ENCODE assay signal across 14 cellular contexts in the genomic region with DNA sequence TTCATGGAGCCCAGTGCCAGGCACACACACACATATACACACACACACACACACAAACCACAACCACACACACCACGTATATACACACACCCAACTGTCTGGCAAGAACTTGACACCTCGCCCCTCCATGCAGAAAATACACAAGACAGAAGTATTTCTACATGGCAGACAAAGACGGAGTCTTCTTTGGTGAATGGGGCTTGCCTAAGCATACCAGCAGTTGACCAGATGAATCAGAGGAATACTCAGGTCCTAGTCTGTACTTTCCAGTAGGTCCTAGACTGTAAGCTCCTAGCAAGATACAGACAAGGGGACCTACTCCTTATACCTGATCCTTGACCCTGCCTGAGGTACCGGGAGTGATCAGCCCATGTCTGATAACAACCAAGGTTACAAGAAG.
DNase-seq lines count a peak whose midpoint lies in the region; ATAC-seq, FAIRE-seq and TF ChIP-seq lines count a peak whose summit lies in the region.
"Had no signal": no experiment of that assay in that cellular context is flagged by ENCODE, and none has a peak within 500 bp of the region (broad histone marks: within the 10 kb centered on the region; RNA-seq: fewer than 3 reads in every experiment).

No MANE protein-coding gene starts in this region.

- H4K5ac ChIP-seq in IMR-90 (ENCODE audit: low read depth, low read length), result no peak overlapping the region

- H2BK5ac ChIP-seq in IMR-90 (ENCODE audit: low read depth, low read length, poor library complexity, severe bottlenecking), result no peak overlapping the region

- H3K4me2 ChIP-seq in IMR-90 (ENCODE audit: low read depth, low read length), result no peak overlapping the region
- H3K4me2 ChIP-seq in astrocyte (ENCODE audit: low read length), result peak overlapping the region; percentile 38

- H3K4ac ChIP-seq in IMR-90 (ENCODE audit: low read depth, low read length), result peak overlapping the region; percentile 15; the same call in 1 of the 2 replicates

- peak overlapping the region; percentile 70 for H3K27ac Mint-ChIP-seq in astrocyte (ENCODE audit: unreplicated experiment)
- H3K27ac Mint-ChIP-seq: B cell; stimulated activated naive CD8-positive, alpha-beta T cell treated with anti-CD3 and anti-CD28 coated beads, Interleukin-15, amount 100 ng/mL, for 72 hours; T-helper 1 cell treated with Interleukin-12 subunit alpha and Interleukin-12 subunit beta and Interleukin-4 antibody, amounts not matched to agents 30 μg/mL and 1 μg/mL, for 36 hours had no signal

- no peak overlapping the region for H4K91ac ChIP-seq in IMR-90 (ENCODE audit: insufficient read depth, low read depth, low read length)

- peak overlapping the region; percentile 36 for H2AK5ac ChIP-seq in IMR-90 (ENCODE audit: low read depth, low read length)

- H3K27ac ChIP-seq in IMR-90 (ENCODE audit: insufficient read depth, low read length) (no peak overlapping the region), astrocyte (ENCODE audit: low read depth, low read length) (no peak overlapping the region), skeletal muscle tissue (ENCODE audit: low read depth, low read length) (peak overlapping the region; percentile 9)

- no peak overlapping the region for H3K56ac ChIP-seq in IMR-90 (ENCODE audit: extremely low read depth, insufficient read depth, low read length)

- no peak overlapping the region for H2BK120ac ChIP-seq in IMR-90 (ENCODE audit: low read depth, low read length)

- H3K18ac ChIP-seq in IMR-90 (ENCODE audit: low read depth, low read length), result no peak overlapping the region

- BruUV-seq in IMR-90 (replicated peaks; lab: Mats Ljungman, UMichigan), result no TSS peak

- H3K9me3 Mint-ChIP-seq in astrocyte (ENCODE audit: unreplicated experiment), result no peaks in the 10 kb centered on the region
- H3K9me3 Mint-ChIP-seq: stimulated activated naive CD8-positive, alpha-beta T cell treated with anti-CD3 and anti-CD28 coated beads, Interleukin-15, amount 100 ng/mL, for 72 hours; T-helper 1 cell treated with Interleukin-12 subunit alpha and Interleukin-12 subunit beta and Interleukin-4 antibody, amounts not matched to agents 30 μg/mL and 1 μg/mL, for 36 hours had no signal

- no peak for FAIRE-seq in astrocyte (lab: Jason Lieb, UNC)

- TF ChIP-seq CTCF in IMR-90 (conservative IDR thresholded peaks at IDR 0.05; ENCODE audit: low read depth, low read length) (no peak), astrocyte (IDR thresholded peaks at IDR 0.05; ENCODE audit: insufficient read depth, low read depth, low read length) (no peak), fibroblast of pulmonary artery (IDR thresholded peaks at IDR 0.05; ENCODE audit: low read length, missing control alignments) (no peak), BE2C (IDR thresholded peaks at IDR 0.05; ENCODE audit: low read depth, low read length) (no peak), lower leg skin (IDR thresholded peaks at IDR 0.05) (no peak)

- peak overlapping the region; percentile 23 for H2AFZ ChIP-seq in IMR-90 (replicated peaks; ENCODE audit: low read length, poor library complexity)
- H2AFZ ChIP-seq in astrocyte (ENCODE audit: low read depth, low read length), result no peak overlapping the region

- in situ Hi-C loops in IMR-90 (cut with MboI; ENCODE audit: low sequenced_read_pairs), result no loop called here

- TF ChIP-seq POLR2A in IMR-90 (IDR thresholded peaks at IDR 0.05; ENCODE audit: low read depth, low read length) (no peak), lower leg skin (IDR thresholded peaks at IDR 0.05) (no peak)

- H3K79me2 ChIP-seq in astrocyte (ENCODE audit: insufficient read depth, low read length), result peaks cover 19% of the 10 kb centered on the region

- H3K9me3 ChIP-seq in IMR-90 (ENCODE audit: control insufficient read depth, insufficient read depth, low read length) (no peaks in the 10 kb centered on the region), astrocyte (ENCODE audit: insufficient read depth, low read depth, low read length) (no peaks in the 10 kb centered on the region), skeletal muscle tissue (ENCODE audit: control insufficient read depth in 3 of 3, low read length in 3 of 3) (no peaks in the 10 kb centered on the region), BE2C (no peaks in the 10 kb centered on the region)

- CTCF ChIA-PET in IMR-90 (lab: Yijun Ruan, JAX), result no interaction called here

- peaks cover 34% of the 10 kb centered on the region; the same call in 1 of the 2 replicates for H4K20me1 ChIP-seq in IMR-90 (ENCODE audit: insufficient read depth, low read length)
- peaks cover 46% of the 10 kb centered on the region for H4K20me1 ChIP-seq in astrocyte (ENCODE audit: insufficient read depth, low read length)

- H2BK20ac ChIP-seq in IMR-90 (ENCODE audit: low read depth, low read length), result peak overlapping the region; percentile 26; the same call in 1 of the 2 replicates

- H3K36me3 ChIP-seq in IMR-90 (ENCODE audit: control insufficient read depth, insufficient read depth, low read length) (no peaks in the 10 kb centered on the region), astrocyte (ENCODE audit: insufficient read depth, low read length) (no peaks in the 10 kb centered on the region), skeletal muscle tissue (ENCODE audit: control insufficient read depth in 3 of 3, insufficient read depth in 3 of 3, low read length in 3 of 3) (no peaks in the 10 kb centered on the region), BE2C (no peaks in the 10 kb centered on the region)

- H3K27me3 ChIP-seq in IMR-90 (ENCODE audit: control insufficient read depth, insufficient read depth, low read length) (no peaks in the 10 kb centered on the region), astrocyte (ENCODE audit: insufficient read depth, low read length) (no peaks in the 10 kb centered on the region), skeletal muscle tissue (ENCODE audit: control insufficient read depth in 3 of 3, insufficient read depth in 3 of 3, low read length in 3 of 3) (no peaks in the 10 kb centered on the region), BE2C (no peaks in the 10 kb centered on the region)

- intact Hi-C loops in IMR-90 (cut with micrococcal nuclease) (loop anchor here (2.0 kb wide), 1 partner anchor 31 kb away; no protein-coding TSS in a partner anchor), lower leg skin (cut with DNase I; ENCODE audit: low total_unique reads) (no loop called here)

- no peak overlapping the region for H3K4me3 ChIP-seq in IMR-90 (ENCODE audit: insufficient read depth, low read depth, low read length)
- no peak overlapping the region for H3K4me3 ChIP-seq in astrocyte (ENCODE audit: insufficient read depth, low read depth, low read length)
- no peak overlapping the region for H3K4me3 ChIP-seq in fibroblast of pulmonary artery (replicated peaks; ENCODE audit: low read depth, low read length)
- H3K4me3 ChIP-seq in skeletal muscle tissue (ENCODE audit: low read length in 3 of 3), result no peak overlapping the region
- no peak overlapping the region for H3K4me3 ChIP-seq in BE2C (ENCODE audit: low read depth, low read length)
- H3K4me3 ChIP-seq in lower leg skin (ENCODE audit: low read depth, poor library complexity, severe bottlenecking), result no peak overlapping the region

- peaks cover 27% of the 10 kb centered on the region for H3K4me1 Mint-ChIP-seq in astrocyte (ENCODE audit: low read depth, unreplicated experiment)

- DNase-seq in IMR-90 (peak; percentile 39), astrocyte (ENCODE audit: low read depth) (peak; percentile 67), fibroblast of pulmonary artery (ENCODE audit: low read depth) (peak; percentile 21), NCI-H146 treated with DMSO at 0.1 percent for 48 hours (lab: John Stamatoyannopoulos, UW; ENCODE audit: unreplicated experiment) (no peak), BE2C (no peak), lower leg skin (ENCODE audit: low spot score in 2 of 2) (no peak)
- DNase-seq: activated gamma-delta T cell treated with Interleukin-2 at 50 U/mL for 16 hours; effector CD8-positive, alpha-beta T cell; MM.1S; NCI-H2081 treated with DMSO at 0.1 percent for 48 hours; stimulated activated naive CD8-positive, alpha-beta T cell treated with anti-CD3 and anti-CD28 coated beads, Interleukin-15, amount 100 ng/mL, for 72 hours had no signal

- peaks cover 7 to 43% of the 10 kb centered on the region in 2 experiments; a peak in 3 of 4 replicates for H3K79me1 ChIP-seq in IMR-90 (ENCODE audit: low read depth in 1 of 2, low read length in 2 of 2)

- H3K23ac ChIP-seq in IMR-90 (ENCODE audit: low read depth, low read length), result no peak overlapping the region

- peaks cover 3% of the 10 kb centered on the region for H3K27me3 Mint-ChIP-seq in astrocyte (ENCODE audit: low read depth, unreplicated experiment)
- H3K27me3 Mint-ChIP-seq: B cell; stimulated activated naive CD8-positive, alpha-beta T cell treated with anti-CD3 and anti-CD28 coated beads, Interleukin-15, amount 100 ng/mL, for 72 hours had no signal

- no peak overlapping the region for H3K4me3 Mint-ChIP-seq in astrocyte (ENCODE audit: unreplicated experiment)
- H3K4me3 Mint-ChIP-seq: B cell; stimulated activated naive CD8-positive, alpha-beta T cell treated with anti-CD3 and anti-CD28 coated beads, Interleukin-15, amount 100 ng/mL, for 72 hours; T-helper 1 cell treated with Interleukin-12 subunit alpha and Interleukin-12 subunit beta and Interleukin-4 antibody, amounts not matched to agents 30 μg/mL and 1 μg/mL, for 36 hours had no signal

- POLR2A ChIA-PET in IMR-90 (lab: Charles Lee; ENCODE audit: unreplicated experiment), result no interaction called here

- no peak for TF ChIP-seq RAD21 in IMR-90 (IDR thresholded peaks at IDR 0.05; ENCODE audit: low read length)

- H2AK9ac ChIP-seq in IMR-90 (replicated peaks; ENCODE audit: low read depth, low read length, poor library complexity), result no peak overlapping the region

- peaks cover 13% of the 10 kb centered on the region for H3K9me1 ChIP-seq in IMR-90 (ENCODE audit: insufficient read depth, low read length)

- no peak overlapping the region; the same call in 2 of the 3 replicates for H2BK15ac ChIP-seq in IMR-90 (ENCODE audit: low read depth, low read length)

- peaks cover 18% of the 10 kb centered on the region for H3K4me1 ChIP-seq in IMR-90 (ENCODE audit: control insufficient read depth, insufficient read depth, low read length)
- H3K4me1 ChIP-seq in astrocyte (ENCODE audit: insufficient read depth, low read length), result peaks cover 37% of the 10 kb centered on the region
- peaks cover 47 to 66% (median 48%) of the 10 kb centered on the region in 3 donors for H3K4me1 ChIP-seq in skeletal muscle tissue (ENCODE audit: control insufficient read depth in 3 of 3, insufficient read depth in 3 of 3, low read length in 3 of 3)
- H3K4me1 ChIP-seq in BE2C, result no peaks in the 10 kb centered on the region

- 0 out of 2 replicates have a peak, but pooled peaks have one; percentile 11 for ATAC-seq in IMR-90 (ENCODE audit: low read depth)
- ATAC-seq: stimulated activated naive CD8-positive, alpha-beta T cell treated with anti-CD3 and anti-CD28 coated beads, Interleukin-15, amount 100 ng/mL, for 72 hours had no signal

- H3K14ac ChIP-seq in IMR-90 (replicated peaks; ENCODE audit: low read depth, low read length), result no peak overlapping the region; the same call in 1 of the 2 replicates

- H3K9ac ChIP-seq in IMR-90 (ENCODE audit: low read depth, low read length), result no peak overlapping the region
- no peak overlapping the region for H3K9ac ChIP-seq in astrocyte (ENCODE audit: low read length)
- H3K9ac ChIP-seq in skeletal muscle tissue (ENCODE audit: low read depth in 1 of 3, low read length in 3 of 3), result no peak overlapping the region

- WGBS in IMR-90 (ENCODE audit: extremely low coverage in 2 of 2, insufficient read length in 1 of 2), 2 experiments, result no CpG with 5 or more reads among the region's 4 CpGs
- 81 to 83% methylated on average over 4 of the region's 4 CpGs for WGBS in lower leg skin, 2 donors

- dilution Hi-C loops in IMR-90 (cut with HindIII; ENCODE audit: low sequenced_read_pairs, unreplicated experiment), result no loop called here

- no peak overlapping the region for H4K8ac ChIP-seq in IMR-90 (ENCODE audit: low read depth in 2 of 2, low read length in 2 of 2)

- no peaks in the 10 kb centered on the region for H3K36me3 Mint-ChIP-seq in astrocyte (ENCODE audit: low read depth, unreplicated experiment)

Comparison
In these comparisons a context has a peak if more than half of its experiments do, and no peak if none do; other contexts are left out.
1. DNase-seq: peak in IMR-90 (single experiment), astrocyte (single experiment) and fibroblast of pulmonary artery (single experiment); none in NCI-H146 treated with DMSO at 0.1 percent for 48 hours (single experiment), BE2C (single experiment) and lower leg skin (0 of 2).